ENCODE assay signal across 11 cellular contexts in genomic region chr5:71482132-71482531, GRCh38. TPM values are rescaled to one million over a fixed set of nuclear protein-coding genes. Genes with fewer than 3 reads are reported as not detected.
A peak's percentile ranks its signal among the peaks of the same experiment; 100 is the strongest.
DNase-seq lines count a peak whose midpoint lies in the region; ATAC-seq and TF ChIP-seq lines count a peak whose summit lies in the region.
"Had no signal": no experiment of that assay in that cellular context is flagged by ENCODE, and none has a peak within 500 bp of the region (broad histone marks: within the 10 kb centered on the region; RNA-seq: fewer than 3 reads in every experiment).

No MANE protein-coding gene starts in this region.

- peak overlapping the region; percentile 10 for H3K27ac Mint-ChIP-seq in memory B cell

- in situ Hi-C loops in brain microvascular endothelial cell (cut with HindIII; ENCODE audit: low pct_ligation_motif_present, low sequenced_read_pairs) = no loop called here

- no peak for TF ChIP-seq CTCF in brain microvascular endothelial cell (IDR thresholded peaks at IDR 0.05; ENCODE audit: low read depth, low read length, missing control alignments)
- no peak for TF ChIP-seq CTCF in GM10266 (IDR thresholded peaks at IDR 0.05; ENCODE audit: control insufficient read depth, insufficient read depth, low read depth, missing control alignments)

- ATAC-seq in memory B cell (ENCODE audit: low read depth) (no peak), GM18505 (IDR thresholded peaks at IDR 0.05; ENCODE audit: unreplicated experiment) (no peak)

- no peak overlapping the region for H3K4me3 ChIP-seq in brain microvascular endothelial cell (ENCODE audit: low read depth, low read length)

- no peak for TF ChIP-seq POLR2A in GM18505 (IDR thresholded peaks at IDR 0.05; ENCODE audit: borderline replicate concordance, extremely low read depth, insufficient read depth, insufficient read length)

- H3K4me1 Mint-ChIP-seq in memory B cell = peaks cover 8% of the 10 kb centered on the region

- no peaks in the 10 kb centered on the region for H3K27me3 ChIP-seq in brain microvascular endothelial cell (replicated peaks)

- peaks cover 18% of the 10 kb centered on the region for H3K36me3 ChIP-seq in brain microvascular endothelial cell (replicated peaks)

- no peak overlapping the region for H3K27ac ChIP-seq in brain microvascular endothelial cell
- H3K27ac ChIP-seq: WERI-Rb-1 had no signal

- H3K27me3 Mint-ChIP-seq in memory B cell = no peaks in the 10 kb centered on the region

- no peaks in the 10 kb centered on the region for H3K9me3 Mint-ChIP-seq in memory B cell

- H3K4me3 Mint-ChIP-seq in memory B cell = no peak overlapping the region

- DNase-seq in Daoy (ENCODE audit: low read depth) = peak; percentile 53
- peak; percentile 29 for DNase-seq in NCI-H146 treated with DMSO at 0.1 percent for 48 hours (lab: John Stamatoyannopoulos, UW; ENCODE audit: unreplicated experiment)
- peak; percentile 56 for DNase-seq in brain microvascular endothelial cell
- no peak for DNase-seq in memory B cell (ENCODE audit: low spot score in 2 of 2)
- no peak for DNase-seq in NCI-H1048 (lab: John Stamatoyannopoulos, UW)
- no peak for DNase-seq in GM10266 (ENCODE audit: extremely low spot score)
- DNase-seq in stimulated activated CD4-positive, alpha-beta T cell treated with anti-CD3 and anti-CD28 coated beads, Interleukin-4, amount 100 ng/mL, for 1 hour = no peak
- DNase-seq: activated effector memory CD4-positive, alpha-beta T cell treated with anti-CD3 and anti-CD28 coated beads, Interleukin-2, amount 50 U/mL, for 16 hours; DMS153; WERI-Rb-1 had no signal

- H3K36me3 Mint-ChIP-seq in memory B cell = peaks cover 24% of the 10 kb centered on the region

RNA-seq across cellular contexts. Expression of gene BDP1, which starts 26.7 kb away (rescaled TPM):
- total RNA-seq in Daoy (2014; rRNA removed; shearing (Covaris generic)) = 20.5 and 21.3 TPM in 2 replicates

Comparison
In these comparisons a context has a peak if more than half of its experiments do, and no peak if none do; other contexts are left out.
1. DNase-seq: peak in Daoy (single experiment), NCI-H146 treated with DMSO at 0.1 percent for 48 hours (single experiment) and brain microvascular endothelial cell (single experiment); none in memory B cell (0 of 2), NCI-H1048 (single experiment), GM10266 (single experiment) and stimulated activated CD4-positive, alpha-beta T cell treated with anti-CD3 and anti-CD28 coated beads, Interleukin-4, amount 100 ng/mL, for 1 hour (single experiment).